Comparison of ENCODE assay signal across 12 cellular contexts in genomic region chr2:108396845-108397244, GRCh38. TPM values are rescaled to one million over a fixed set of nuclear protein-coding genes. Genes with fewer than 3 reads are reported as not detected.
A peak's percentile ranks its signal among the peaks of the same experiment; 100 is the strongest.
DNase-seq lines count a peak whose midpoint lies in the region; ATAC-seq and TF ChIP-seq lines count a peak whose summit lies in the region.
"Had no signal": no experiment of that assay in that cellular context is flagged by ENCODE, and none has a peak within 500 bp of the region (broad histone marks: within the 10 kb centered on the region; RNA-seq: fewer than 3 reads in every experiment).

No MANE protein-coding gene starts in this region.

- no peaks in the 10 kb centered on the region for H3K36me3 ChIP-seq in RWPE2 (ENCODE audit: low read depth)
- H3K36me3 ChIP-seq: left lung had no signal

- CTCF ChIA-PET in CD4-positive, alpha-beta T cell (lab: Charles Lee): interaction anchor here (1.3 kb wide), 1 partner anchor 9 kb away, joined by 3 read pairs; no protein-coding TSS in a partner anchor

- no peak for ATAC-seq in RWPE2 (ENCODE audit: low read depth)
- ATAC-seq in HG03108 (IDR thresholded peaks at IDR 0.05; ENCODE audit: unreplicated experiment): no peak
- no peak for ATAC-seq in CD4-positive, alpha-beta T cell (ENCODE audit: poor library complexity)
- ATAC-seq: left lung had no signal

- TF ChIP-seq CTCF in RWPE2 (IDR thresholded peaks at IDR 0.05; ENCODE audit: poor library complexity, severe bottlenecking) (peak; percentile 72), foreskin fibroblast (IDR thresholded peaks at IDR 0.05; ENCODE audit: low read depth, low read length) (peak; percentile 47)
- no peak for TF ChIP-seq CTCF in CD4-positive, alpha-beta T cell (IDR thresholded peaks at IDR 0.05)

- no peak overlapping the region for H3K4me3 Mint-ChIP-seq in CD4-positive, alpha-beta T cell
- H3K4me3 Mint-ChIP-seq: dendritic cell treated with granulocyte-macrophage colony-stimulating factor and Interleukin-4, amounts not matched to agents 40 ng/mL and 50 ng/mL, for 4 days had no signal

- H3K4me3 ChIP-seq in RWPE2 (ENCODE audit: severe bottlenecking): no peak overlapping the region
- H3K4me3 ChIP-seq in foreskin fibroblast (ENCODE audit: low read depth in 1 of 2, low read length in 2 of 2): no peak overlapping the region
- H3K4me3 ChIP-seq: left lung had no signal

- no peaks in the 10 kb centered on the region for H3K4me1 Mint-ChIP-seq in CD4-positive, alpha-beta T cell (ENCODE audit: low read depth)

- no peak overlapping the region for H3K27ac ChIP-seq in RWPE2 (ENCODE audit: poor library complexity, severe bottlenecking)
- H3K27ac ChIP-seq in CD4-positive, alpha-beta T cell (ENCODE audit: low read depth, low read length): no peak overlapping the region
- H3K27ac ChIP-seq: left lung had no signal

- POLR2A ChIA-PET in CD4-positive, alpha-beta T cell (lab: Charles Lee): no interaction called here

- peaks cover 23% of the 10 kb centered on the region for H3K9me3 Mint-ChIP-seq in CD4-positive, alpha-beta T cell

- DNase-seq in NCI-H82 (lab: John Stamatoyannopoulos, UW) (peak; percentile 56), NCI-H82 treated with DMSO at 0.1 percent for 48 hours (lab: John Stamatoyannopoulos, UW; ENCODE audit: unreplicated experiment) (no peak), HCEC 1CT (peak; percentile 60), RWPE2 (ENCODE audit: low spot score) (no peak), foreskin fibroblast (peak in 1 of 2 donors; percentile 61), NCI-H187 (lab: John Stamatoyannopoulos, UW) (no peak)
- DNase-seq in CD4-positive, alpha-beta T cell: no peak
- DNase-seq: activated CD8-positive, alpha-beta memory T cell treated with anti-CD3 and anti-CD28 coated beads, Interleukin-2, amount 50 U/mL, for 48 hours; left lung; NCI-H748 treated with DMSO at 0.1 percent for 48 hours had no signal

- H3K27ac Mint-ChIP-seq in CD4-positive, alpha-beta T cell: no peak overlapping the region
- H3K27ac Mint-ChIP-seq: dendritic cell treated with granulocyte-macrophage colony-stimulating factor and Interleukin-4, amounts not matched to agents 40 ng/mL and 50 ng/mL, for 4 days had no signal

- H3K4me1 ChIP-seq in RWPE2 (ENCODE audit: insufficient read depth, poor library complexity, severe bottlenecking): no peaks in the 10 kb centered on the region
- H3K4me1 ChIP-seq: left lung had no signal

- no peaks in the 10 kb centered on the region for H3K27me3 ChIP-seq in RWPE2 (ENCODE audit: insufficient read depth, poor library complexity, severe bottlenecking)
- H3K27me3 ChIP-seq in CD4-positive, alpha-beta T cell (ENCODE audit: control insufficient read depth, insufficient read depth, low read length): no peaks in the 10 kb centered on the region
- H3K27me3 ChIP-seq: left lung had no signal

- H3K27me3 Mint-ChIP-seq in CD4-positive, alpha-beta T cell: peaks cover 2% of the 10 kb centered on the region
- H3K27me3 Mint-ChIP-seq: dendritic cell treated with granulocyte-macrophage colony-stimulating factor and Interleukin-4, amounts not matched to agents 40 ng/mL and 50 ng/mL, for 4 days had no signal

- intact Hi-C loops in CD4-positive, alpha-beta T cell (cut with DNase I, micrococcal nuclease): no loop called here

- peaks cover 5% of the 10 kb centered on the region for H3K9me3 ChIP-seq in RWPE2 (ENCODE audit: severe bottlenecking)
- H3K9me3 ChIP-seq in CD4-positive, alpha-beta T cell (ENCODE audit: control insufficient read depth, low read length): peaks cover 36% of the 10 kb centered on the region

- peaks cover 24% of the 10 kb centered on the region for H3K36me3 Mint-ChIP-seq in CD4-positive, alpha-beta T cell (ENCODE audit: low read depth)

RNA-seq across cellular contexts. Expression of gene SULT1C4, which starts 19.1 kb away (rescaled TPM):
- total RNA-seq in CD4-positive, alpha-beta T cell: not detected

RNA-seq across cellular contexts. Expression of gene GCC2, which starts 52.2 kb away (rescaled TPM):
- total RNA-seq in CD4-positive, alpha-beta T cell: 100 to 1,000 TPM; 134 to 141 TPM

Comparison
In these comparisons a context has a peak if more than half of its experiments do, and no peak if none do; other contexts are left out.
1. DNase-seq: peak in NCI-H82 (single experiment) and HCEC 1CT (single experiment); none in NCI-H82 treated with DMSO at 0.1 percent for 48 hours (single experiment), RWPE2 (single experiment), NCI-H187 (0 of 2) and CD4-positive, alpha-beta T cell (0 of 10).